Comparison of ENCODE assay signal across 8 cellular contexts in the genomic region with DNA sequence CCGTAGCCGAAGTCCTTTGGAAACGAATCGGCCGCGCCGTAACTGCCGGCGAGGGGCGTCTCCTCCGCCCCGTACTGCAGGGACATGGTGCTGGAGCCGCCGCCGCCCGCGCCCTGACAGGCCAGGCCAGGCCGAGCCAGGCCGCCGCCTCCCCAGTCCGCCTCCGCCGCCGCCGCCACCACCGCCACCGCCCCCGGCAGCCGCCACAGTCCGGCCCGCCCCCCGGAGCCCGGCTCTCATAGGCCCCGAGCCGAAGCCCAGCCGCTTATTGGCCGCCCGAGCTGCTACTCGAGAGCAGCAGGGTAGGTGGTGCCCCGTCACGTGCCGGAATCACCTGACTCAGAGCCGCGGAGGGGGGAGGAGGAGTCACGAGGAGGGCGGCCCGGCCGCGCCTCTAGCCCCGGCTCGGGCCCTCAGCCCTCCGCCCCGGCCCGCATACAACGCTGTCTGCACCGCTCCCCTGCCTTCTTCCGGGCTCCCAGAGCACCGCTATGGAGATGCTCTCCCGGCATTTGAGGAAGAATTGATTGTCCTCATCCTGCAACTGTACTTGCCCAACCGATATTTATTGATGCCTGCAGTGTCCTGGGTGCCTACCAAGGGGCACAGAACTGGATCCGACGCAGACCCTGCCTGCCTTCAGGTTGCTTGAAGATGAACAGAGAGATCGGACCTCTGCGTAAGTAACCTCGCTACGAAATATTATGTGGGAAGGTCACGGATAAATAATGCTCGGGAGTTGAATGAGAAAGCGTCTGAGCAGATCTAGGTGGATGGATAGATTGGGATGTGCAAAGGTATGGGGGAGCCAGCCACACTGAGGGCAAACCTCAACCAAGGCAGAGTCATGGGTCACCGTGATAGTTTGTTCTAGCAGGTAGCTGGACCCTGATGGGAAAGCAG. TPM values are rescaled to one million over a fixed set of nuclear protein-coding genes. Genes with fewer than 3 reads are reported as not detected.
DNase-seq lines count a peak whose midpoint lies in the region; ATAC-seq and TF ChIP-seq lines count a peak whose summit lies in the region.

A gene with protein sequence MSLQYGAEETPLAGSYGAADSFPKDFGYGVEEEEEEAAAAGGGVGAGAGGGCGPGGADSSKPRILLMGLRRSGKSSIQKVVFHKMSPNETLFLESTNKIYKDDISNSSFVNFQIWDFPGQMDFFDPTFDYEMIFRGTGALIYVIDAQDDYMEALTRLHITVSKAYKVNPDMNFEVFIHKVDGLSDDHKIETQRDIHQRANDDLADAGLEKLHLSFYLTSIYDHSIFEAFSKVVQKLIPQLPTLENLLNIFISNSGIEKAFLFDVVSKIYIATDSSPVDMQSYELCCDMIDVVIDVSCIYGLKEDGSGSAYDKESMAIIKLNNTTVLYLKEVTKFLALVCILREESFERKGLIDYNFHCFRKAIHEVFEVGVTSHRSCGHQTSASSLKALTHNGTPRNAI (minus strand): TSS at position 212 of the 903 bp plus-strand sequence. CDS start 126 bp downstream, at position 86.

- in situ Hi-C loops in GM13977 (cut with MboI; ENCODE audit: low pct_unique_long_range_greater_than_20kb, low sequenced_read_pairs, unreplicated experiment) (no loop called here), transverse colon (cut with MboI; ENCODE audit: low pct_ligation_motif_present in 1 of 4, low pct_unique_long_range_greater_than_20kb in 1 of 4, low sequenced_read_pairs in 3 of 4) (no loop called here)

- no peak for TF ChIP-seq CTCF in GM13977 (IDR thresholded peaks at IDR 0.05; ENCODE audit: extremely low read depth, insufficient read depth, missing control alignments)
- TF ChIP-seq CTCF in adrenal gland (IDR thresholded peaks at IDR 0.05) = no peak
- TF ChIP-seq CTCF in heart left ventricle (IDR thresholded peaks at IDR 0.05) = no peak
- TF ChIP-seq CTCF in transverse colon (IDR thresholded peaks at IDR 0.05) = no peak

- H3K36me3 ChIP-seq in adrenal gland (replicated peaks in 1 of 2) (peaks cover 0 to 18% of the 10 kb centered on the region in 2 donors), heart left ventricle (peaks cover 0 to 33% (median 21%) of the 10 kb centered on the region in 9 donors), transverse colon (peaks cover 0 to 19% (median 8%) of the 10 kb centered on the region in 4 donors)

- H3K27ac ChIP-seq in adrenal gland (peak within 1 kb of the TSS; percentile 83 to 94 (median 90)), heart left ventricle (peak within 1 kb of the TSS; percentile 56 to 96 (median 88)), transverse colon (peak within 1 kb of the TSS; percentile 93 to 97 (median 96))

- TF ChIP-seq POLR2A in adrenal gland (IDR thresholded peaks at IDR 0.05) (peak; percentile 31 to 75), heart left ventricle (IDR thresholded peaks at IDR 0.05) (peak in 1 of 2 donors; percentile 63), transverse colon (IDR thresholded peaks at IDR 0.05) (peak; percentile 24)

- peak; percentile 99 for DNase-seq in GM13977 (ENCODE audit: low spot score)
- DNase-seq in NCI-H146 treated with DMSO at 0.1 percent for 48 hours (lab: John Stamatoyannopoulos, UW; ENCODE audit: unreplicated experiment) = peak; percentile 79
- peak; percentile 96 to 98 (median 98) for DNase-seq in T-helper 1 cell
- peak; percentile 100 for DNase-seq in adrenal gland
- DNase-seq in heart left ventricle = peak; percentile 100
- DNase-seq in pons (ENCODE audit: low spot score) = peak; percentile 97
- peak; percentile 100 for DNase-seq in transverse colon

- H3K9me3 ChIP-seq in adrenal gland (replicated peaks in 1 of 3) (no peaks in the 10 kb centered on the region), heart left ventricle (no peaks in the 10 kb centered on the region), transverse colon (no peaks in the 10 kb centered on the region)

- H3K27me3 ChIP-seq in adrenal gland = no peaks in the 10 kb centered on the region
- no peaks in the 10 kb centered on the region for H3K27me3 ChIP-seq in heart left ventricle
- no peaks in the 10 kb centered on the region for H3K27me3 ChIP-seq in transverse colon

- intact Hi-C loops in adrenal gland (cut with DNase I) = no loop called here
- intact Hi-C loops in heart left ventricle (cut with DNase I) = loop anchor here in 8 of 10 donors (2.0 to 10.0 kb wide), 8 partner anchors 132 to 232 kb away; a partner anchor contains a TSS
- intact Hi-C loops in transverse colon (cut with DNase I; ENCODE audit: low total_unique reads) = no loop called here

- H3K4me3 ChIP-seq in adrenal gland (peak within 1 kb of the TSS; percentile 73 to 92 (median 85)), heart left ventricle (peak within 1 kb of the TSS; percentile 81 to 99 (median 92)), transverse colon (peak within 1 kb of the TSS; percentile 71 to 96 (median 94))

- ATAC-seq in HG02870 (IDR thresholded peaks at IDR 0.05; ENCODE audit: unreplicated experiment) = peak; percentile 94
- peak; percentile 96 to 99 (median 98) for ATAC-seq in heart left ventricle

- 0 to 1% (median 0%) methylated on average over 16 to 70 of the region's 70 CpGs for WGBS in adrenal gland, 4 donors
- 0 to 1% (median 1%) methylated on average over 13 to 70 of the region's 70 CpGs for WGBS in heart left ventricle, 4 donors
- WGBS in transverse colon (ENCODE audit: low coverage in 1 of 2), 2 donors = 0 to 1% methylated on average over 10 to 42 of the region's 70 CpGs

- TF ChIP-seq EP300 in transverse colon (IDR thresholded peaks at IDR 0.05; ENCODE audit: low read depth) = peak; percentile 44

- H3K4me1 ChIP-seq in adrenal gland (replicated peaks in 1 of 2) (peaks cover 0 to 39% of the 10 kb centered on the region in 2 donors), heart left ventricle (peaks cover 2 to 75% (median 48%) of the 10 kb centered on the region in 12 donors), transverse colon (peaks cover 12 to 46% (median 32%) of the 10 kb centered on the region in 4 donors)

RNA-seq across cellular contexts. Expression of the gene that starts here (rescaled TPM):
- 10 to 100 TPM in 7 of 8 donors, 1 to 10 TPM in 1; 8.8 to 27.7 (median 20.5) TPM for total RNA-seq in adrenal gland
- polyA plus RNA-seq in adrenal gland = 10 to 100 TPM in 1 of 3 donors, 1 to 10 TPM in 2; 7.5 to 28.8 (median 9.8) TPM
- 10 to 100 TPM; 14.4 to 32.8 (median 22.3) TPM for total RNA-seq in heart left ventricle
- 10 to 100 TPM in 1 of 2 donors, 1 to 10 TPM in 1; 8.6 to 30.4 TPM for polyA plus RNA-seq in heart left ventricle
- total RNA-seq in transverse colon = 10 to 100 TPM in 3 of 4 donors, 1 to 10 TPM in 1; 10.0 to 25.0 (median 21.9) TPM

Comparison
In these comparisons a context has a peak if more than half of its experiments do, and no peak if none do; other contexts are left out.
1. Peak in every context shown above with its lines: DNase-seq, ATAC-seq, H3K4me3 ChIP-seq and H3K27ac ChIP-seq.
2. intact Hi-C loops: an anchor here in heart left ventricle (2.0 to 10.0 kb wide); none called in adrenal gland and transverse colon.